In genomic region chr2:21181957-21182356, GRCh38 we compare ENCODE assay signal across 26 cellular contexts. TPM values are rescaled to one million over a fixed set of nuclear protein-coding genes. Genes with fewer than 3 reads are reported as not detected.
"Had no signal": no experiment of that assay in that cellular context is flagged by ENCODE, and none has a peak within 500 bp of the region (broad histone marks: within the 10 kb centered on the region; RNA-seq: fewer than 3 reads in every experiment).

No MANE protein-coding gene starts in this region.

- H3K4me3 ChIP-seq: MG63, SJCRH30 had no signal

- H3K4me1 ChIP-seq: SJCRH30 had no signal

- ATAC-seq: HepG2, Panc1, PC-3, Right ventricle myocardium inferior, SK-N-SH treated with all-trans-retinoic acid at 6 μM for 48 hours had no signal

- H3K27ac ChIP-seq: SJCRH30 had no signal

- H3K36me3 ChIP-seq: MG63, SJCRH30 had no signal

- H3K27me3 ChIP-seq: MG63, SJCRH30 had no signal

- DNase-seq: IMR-90, Karpas-422, KG1, MG63, NCI-H1092, NCI-H1105 treated with DMSO at 0.1 percent for 48 hours, NCI-H1417 treated with DMSO at 0.1 percent for 48 hours, NCI-H146, NCI-H1694 treated with DMSO at 0.1 percent for 48 hours, NCI-H1930, NCI-H2081, NCI-H2107, NCI-H2227 treated with DMSO at 0.1 percent for 48 hours, NCI-H526 treated with DMSO at 0.1 percent for 48 hours, NCI-H748 treated with DMSO at 0.1 percent for 48 hours, PC-3, SHP77 treated with DMSO at 0.1 percent for 48 hours, SJCRH30 had no signal

- H3K9me3 ChIP-seq: MG63, SJCRH30 had no signal

RNA-seq across cellular contexts. Expression of gene TDRD15, which starts 58.2 kb away (rescaled TPM):
- total RNA-seq: HT1080, IMR-90, NCI-H460, OCI-LY7, PC-3, Right ventricle myocardium inferior, RPMI7951 had no signal
- polyA plus RNA-seq: IMR-90 had no signal
